30 cellular contexts compared by ENCODE assay signal in genomic region chr1:211715976-211716375, GRCh38. TPM values are rescaled to one million over a fixed set of nuclear protein-coding genes. Genes with fewer than 3 reads are reported as not detected.
DNase-seq lines count a peak whose midpoint lies in the region; ATAC-seq and TF ChIP-seq lines count a peak whose summit lies in the region.
"Had no signal": no experiment of that assay in that cellular context is flagged by ENCODE, and none has a peak within 500 bp of the region (broad histone marks: within the 10 kb centered on the region; RNA-seq: fewer than 3 reads in every experiment).

No MANE protein-coding gene starts in this region.

- no TSS peak for BruUV-seq in PC-3 (replicated peaks; lab: Mats Ljungman, UMichigan)

- TF ChIP-seq POLR2A in NB4 (IDR thresholded peaks at IDR 0.05; ENCODE audit: extremely low read depth, insufficient read length) (no peak), sigmoid colon (IDR thresholded peaks at IDR 0.05) (no peak)

- H3K36me3 ChIP-seq in WERI-Rb-1 (no peaks in the 10 kb centered on the region), sigmoid colon (no peaks in the 10 kb centered on the region), PC-3 (ENCODE audit: low read depth, low read length) (no peaks in the 10 kb centered on the region)
- H3K36me3 ChIP-seq: adrenal gland, esophagus squamous epithelium, MG63 had no signal

- no peaks in the 10 kb centered on the region for H3K4me1 ChIP-seq in sigmoid colon
- H3K4me1 ChIP-seq in PC-3 (ENCODE audit: insufficient read depth, low read length): no peaks in the 10 kb centered on the region
- H3K4me1 ChIP-seq: adrenal gland, body of pancreas had no signal

- no peaks in the 10 kb centered on the region for H3F3A ChIP-seq in PC-3 (ENCODE audit: low read length, unreplicated experiment)

- no peak overlapping the region for H3K9ac ChIP-seq in PC-3 (ENCODE audit: low read length)

- CTCF ChIA-PET in PC-3 (lab: Charles Lee): no interaction called here

- DNase-seq in left ventricle myocardium superior: peak; percentile 41
- DNase-seq in Right ventricle myocardium superior: no peak
- peak; percentile 30 for DNase-seq in NB4 (ENCODE audit: low read depth)
- DNase-seq in WERI-Rb-1: peak; percentile 89
- DNase-seq in sigmoid colon: no peak
- DNase-seq in NCI-H2029 treated with DMSO at 0.1 percent for 48 hours (lab: John Stamatoyannopoulos, UW): no peak
- DNase-seq in PC-3: no peak
- DNase-seq: activated CD4-positive, alpha-beta T cell treated with anti-CD3 and anti-CD28 coated beads for 36 hours; activated CD8-positive, alpha-beta T cell treated with anti-CD3 and anti-CD28 coated beads, Interleukin-2, amount 10 ng/mL, durations not matched to agents 7 days and 5 days; activated naive CD4-positive, alpha-beta T cell treated with anti-CD3 and anti-CD28 coated beads, Interleukin-2, amount 10 ng/mL, durations not matched to agents 7 days and 5 days; adrenal gland; body of pancreas; cerebellar nuclear complex; DND-41; dorsolateral prefrontal cortex; esophagus squamous epithelium; foreskin keratinocyte; mammary epithelial cell; MG63; NCI-H2081; NCI-H446; NK-92 treated with Interleukin-12 subunit alpha and Interleukin-12 subunit beta, amount 100 ng/mL, for 24 hours; PC-9; substantia nigra; T-helper 9 cell had no signal

- H2AFZ ChIP-seq in PC-3 (ENCODE audit: low read length): no peak overlapping the region
- H2AFZ ChIP-seq: PC-9 had no signal

- TF ChIP-seq EP300 in sigmoid colon (IDR thresholded peaks at IDR 0.05): no peak

- H3K4me3 ChIP-seq in NB4 (ENCODE audit: low read depth, low read length): no peak overlapping the region
- H3K4me3 ChIP-seq in WERI-Rb-1 (ENCODE audit: low read depth, low read length): no peak overlapping the region
- H3K4me3 ChIP-seq in sigmoid colon: no peak overlapping the region
- no peak overlapping the region for H3K4me3 ChIP-seq in PC-3 (ENCODE audit: low read length)
- H3K4me3 ChIP-seq: adrenal gland, body of pancreas, dorsolateral prefrontal cortex, esophagus squamous epithelium, K562, MG63, PC-9 had no signal

- intact Hi-C loops in left ventricle myocardium superior (cut with micrococcal nuclease): no loop called here
- intact Hi-C loops in Right ventricle myocardium superior (cut with DNase I): no loop called here
- intact Hi-C loops in sigmoid colon (cut with DNase I): no loop called here
- intact Hi-C loops in PC-3 (cut with micrococcal nuclease): no loop called here

- H3K27ac ChIP-seq in WERI-Rb-1 (peak overlapping the region; percentile 64), sigmoid colon (no peak overlapping the region), PC-3 (ENCODE audit: low read length) (no peak overlapping the region)
- H3K27ac ChIP-seq: adrenal gland, body of pancreas, dorsolateral prefrontal cortex, esophagus squamous epithelium, foreskin keratinocyte, PC-9 had no signal

- no peaks in the 10 kb centered on the region for H3K9me3 ChIP-seq in WERI-Rb-1 (ENCODE audit: severe bottlenecking)
- no peaks in the 10 kb centered on the region for H3K9me3 ChIP-seq in sigmoid colon
- H3K9me3 ChIP-seq in PC-3 (ENCODE audit: low read length): no peaks in the 10 kb centered on the region
- H3K9me3 ChIP-seq: adrenal gland, body of pancreas, esophagus squamous epithelium, MG63 had no signal

- H3K27me3 ChIP-seq in WERI-Rb-1 (ENCODE audit: insufficient read depth, low read depth, severe bottlenecking): no peaks in the 10 kb centered on the region
- H3K27me3 ChIP-seq in sigmoid colon: no peaks in the 10 kb centered on the region
- H3K27me3 ChIP-seq in PC-3 (ENCODE audit: low read length): no peaks in the 10 kb centered on the region
- H3K27me3 ChIP-seq: adrenal gland, body of pancreas, dorsolateral prefrontal cortex, esophagus squamous epithelium, foreskin keratinocyte, MG63 had no signal

- no peak for TF ChIP-seq CTCF in NB4 (IDR thresholded peaks at IDR 0.05; ENCODE audit: low read depth, low read length)
- no peak for TF ChIP-seq CTCF in WERI-Rb-1 (IDR thresholded peaks at IDR 0.05; ENCODE audit: low read depth, low read length)
- no peak for TF ChIP-seq CTCF in sigmoid colon (IDR thresholded peaks at IDR 0.05)
- no peak for TF ChIP-seq CTCF in PC-3 (conservative IDR thresholded peaks at IDR 0.05; ENCODE audit: low read depth, low read length)

- WGBS in sigmoid colon, 2 donors: 71 to 78% methylated on average over 2 of the region's 2 CpGs

- POLR2A ChIA-PET in PC-3 (lab: Charles Lee; ENCODE audit: unreplicated experiment): no interaction called here

- H3K4me2 ChIP-seq in PC-3 (ENCODE audit: low read length): no peak overlapping the region
- H3K4me2 ChIP-seq: PC-9 had no signal

- H4K20me1 ChIP-seq in PC-3 (ENCODE audit: low read length): no peaks in the 10 kb centered on the region

- H3K79me2 ChIP-seq in PC-3 (ENCODE audit: low read length): no peaks in the 10 kb centered on the region

- ATAC-seq in left ventricle myocardium superior (peak; percentile 19), Right ventricle myocardium superior (ENCODE audit: poor library complexity) (no peak), PC-3 (no peak), HG03378 (IDR thresholded peaks at IDR 0.05; ENCODE audit: unreplicated experiment) (no peak)
- ATAC-seq: activated CD4-positive, alpha-beta T cell treated with anti-CD3 and anti-CD28 coated beads for 36 hours; activated CD8-positive, alpha-beta T cell treated with anti-CD3 and anti-CD28 coated beads, Interleukin-2, amount 10 ng/mL, durations not matched to agents 7 days and 5 days; activated T-helper 17 cell treated with anti-CD3 and anti-CD28 coated beads, Interleukin-2, amount 50 U/mL, for 72 hours; body of pancreas; foreskin keratinocyte; K562; Right ventricle myocardium inferior; stimulated activated effector memory CD8-positive, alpha-beta T cell treated with anti-CD3 and anti-CD28 coated beads, Interleukin-12 subunit alpha, Interleukin-12 subunit beta, amount 100 ng/mL, for 72 hours had no signal

- no peaks in the 10 kb centered on the region for H3K9me2 ChIP-seq in PC-3 (replicated peaks; ENCODE audit: low read length)

RNA-seq across cellular contexts. Expression of gene NEK2, which starts 40.6 kb away (rescaled TPM):
- total RNA-seq in left ventricle myocardium superior (0.25 TPM), Right ventricle myocardium superior (not detected), sigmoid colon (1 to 10 TPM in 1 of 4 donors, under 1 TPM in 1, not detected in 2; 0.41 to 1.9 TPM), PC-3 (2014; rRNA removed) (42.7 and 47.5 TPM in 2 replicates)
- 10 to 100 TPM in 1 of 3 donors, 1 to 10 TPM in 2; 1.8 to 11.5 (median 8.1) TPM for polyA plus RNA-seq in sigmoid colon
- total RNA-seq: body of pancreas had no signal

Comparison
In these comparisons a context has a peak if more than half of its experiments do, and no peak if none do; other contexts are left out.
1. DNase-seq: peak in left ventricle myocardium superior (single experiment), NB4 (single experiment) and WERI-Rb-1 (single experiment); none in Right ventricle myocardium superior (single experiment), sigmoid colon (single experiment), NCI-H2029 treated with DMSO at 0.1 percent for 48 hours (single experiment) and PC-3 (single experiment).
2. RNA of gene NEK2, which starts 40.6 kb away (total RNA-seq): 42.7 to 47.5 TPM in PC-3; 0.41 to 1.9 TPM in sigmoid colon, 0.25 TPM in left ventricle myocardium superior (single experiment) and not detected in Right ventricle myocardium superior (single experiment); every median in the first group is over 10 times any median in the second.